14 cellular contexts compared by ENCODE assay signal in the genomic region with DNA sequence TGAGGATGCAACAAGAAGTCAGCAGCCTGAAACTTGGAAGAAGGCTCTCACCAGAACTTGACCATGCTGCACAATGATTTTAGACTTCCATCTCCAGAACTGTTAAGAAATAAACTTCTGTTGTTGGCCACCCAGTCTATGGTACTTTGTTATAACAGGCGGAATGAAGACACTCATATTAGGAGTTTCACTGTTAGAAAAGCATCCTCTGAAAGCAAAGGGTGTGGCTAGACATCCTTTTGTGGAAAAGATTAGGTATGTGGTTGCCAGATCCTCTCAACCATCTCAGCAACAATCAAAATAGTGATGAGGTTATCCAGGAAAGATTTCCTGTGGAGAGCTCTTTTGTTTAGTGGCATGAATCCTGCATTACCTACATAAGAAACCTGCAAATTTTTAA.
"Had no signal": no experiment of that assay in that cellular context is flagged by ENCODE, and none has a peak within 500 bp of the region (broad histone marks: within the 10 kb centered on the region; RNA-seq: fewer than 3 reads in every experiment).

No MANE protein-coding gene starts in this region.

- H3K4me3 ChIP-seq: ascending aorta had no signal

- H3K9me3 Mint-ChIP-seq: natural killer cell treated with Interleukin-12 subunit alpha and Interleukin-12 subunit beta and Interleukin-15 and Interleukin-18, amount 100 ng/mL, for 72 hours had no signal

- H3K27ac ChIP-seq: ascending aorta had no signal

- H3K27me3 ChIP-seq: ascending aorta, foreskin keratinocyte had no signal

- DNase-seq: activated B cell treated with CpG ODN at 0.5 μM for 24 hours; activated CD8-positive, alpha-beta memory T cell treated with anti-CD3 and anti-CD28 coated beads, Interleukin-2, amount 50 U/mL, for 4 hours; effector memory CD4-positive, alpha-beta T cell; foreskin keratinocyte; glutamatergic neuron; kidney glomerular epithelial cell; left ventricle myocardium superior; mesendoderm; posterior cingulate gyrus had no signal

- H3K4me3 Mint-ChIP-seq: activated B cell treated with CpG ODN at 0.5 μM for 24 hours; dendritic cell treated with granulocyte-macrophage colony-stimulating factor and Interleukin-4, amounts not matched to agents 40 ng/mL and 50 ng/mL, for 4 days; stimulated activated memory B cell treated with anti-CD40 and anti-IgM and Interleukin-4, amounts not matched to agents 10 μg/mL and 1 μg/mL and 100 μg/mL, for 72 hours; type B pancreatic cell had no signal

- H3K36me3 Mint-ChIP-seq: natural killer cell treated with Interleukin-12 subunit alpha and Interleukin-12 subunit beta and Interleukin-15 and Interleukin-18, amount 100 ng/mL, for 72 hours; stimulated activated memory B cell treated with anti-CD40 and anti-IgM and Interleukin-4, amounts not matched to agents 10 μg/mL and 1 μg/mL and 100 μg/mL, for 72 hours; type B pancreatic cell had no signal

- H3K9me3 ChIP-seq: ascending aorta had no signal

- H3K4me1 ChIP-seq: ascending aorta had no signal

- H3K27me3 Mint-ChIP-seq: type B pancreatic cell had no signal

- H3K27ac Mint-ChIP-seq: activated B cell treated with CpG ODN at 0.5 μM for 24 hours; dendritic cell treated with granulocyte-macrophage colony-stimulating factor and Interleukin-4, amounts not matched to agents 40 ng/mL and 50 ng/mL, for 4 days; stimulated activated memory B cell treated with anti-CD40 and anti-IgM and Interleukin-4, amounts not matched to agents 10 μg/mL and 1 μg/mL and 100 μg/mL, for 72 hours; type B pancreatic cell had no signal

- H3K36me3 ChIP-seq: ascending aorta had no signal

- H3K4me1 Mint-ChIP-seq: activated B cell treated with CpG ODN at 0.5 μM for 24 hours; stimulated activated memory B cell treated with anti-CD40 and anti-IgM and Interleukin-4, amounts not matched to agents 10 μg/mL and 1 μg/mL and 100 μg/mL, for 72 hours had no signal

- ATAC-seq: left ventricle myocardium superior; stimulated activated memory B cell treated with anti-CD40 and anti-IgM and Interleukin-4, amounts not matched to agents 10 μg/mL and 1 μg/mL and 100 μg/mL, for 72 hours had no signal
